Comparison of ENCODE assay signal across 16 cellular contexts in the genomic region with DNA sequence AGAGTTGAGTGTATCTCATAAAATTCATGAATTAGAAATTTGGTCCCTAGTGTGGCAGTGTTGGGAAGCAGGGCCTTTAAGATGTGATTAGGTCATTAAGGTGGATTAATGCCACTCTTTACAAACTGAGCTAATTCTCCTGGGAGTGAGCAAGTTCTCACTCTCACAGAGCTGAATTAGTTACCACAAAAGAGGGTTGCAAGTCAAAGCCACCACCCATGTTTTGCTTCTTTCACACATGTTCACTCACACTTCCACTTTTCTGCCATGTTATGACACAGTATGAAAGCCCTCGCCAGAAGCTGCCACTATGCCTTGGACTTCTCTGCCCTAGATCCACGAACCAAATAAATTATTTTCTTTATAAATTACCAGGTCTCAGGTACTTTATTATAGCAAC.
A peak's percentile ranks its signal among the peaks of the same experiment; 100 is the strongest.
DNase-seq lines count a peak whose midpoint lies in the region; ATAC-seq, FAIRE-seq and TF ChIP-seq lines count a peak whose summit lies in the region.
"Had no signal": no experiment of that assay in that cellular context is flagged by ENCODE, and none has a peak within 500 bp of the region (broad histone marks: within the 10 kb centered on the region; RNA-seq: fewer than 3 reads in every experiment).

No MANE protein-coding gene starts in this region.

- H3K4me3 ChIP-seq in GM12878 (no peak overlapping the region), dorsolateral prefrontal cortex (no peak overlapping the region)
- H3K4me3 ChIP-seq: lower lobe of right lung, testis had no signal

- H3K4me2 ChIP-seq in GM12878 (ENCODE audit: control insufficient read depth, insufficient read depth), result no peak overlapping the region

- WGBS in GM12878 (ENCODE audit: insufficient coverage, insufficient replicate concordance, low lambda C conversion rate, missing lambda C conversion rate), result 3% methylated on average over 2 of the region's 2 CpGs

- H3K27me3 ChIP-seq in GM12878 (replicated peaks in 1 of 2; ENCODE audit: control insufficient read depth in 2 of 2, insufficient read depth in 2 of 2, low read length in 1 of 2), result no peaks in the 10 kb centered on the region
- no peaks in the 10 kb centered on the region for H3K27me3 ChIP-seq in dorsolateral prefrontal cortex
- H3K27me3 ChIP-seq: testis had no signal

- CTCF ChIA-PET in GM12878 (lab: Yijun Ruan, JAX), result interaction anchor here (1.0 to 2.0 kb wide), 3 partner anchors 9 to 22 kb away, joined by 3 to 12 read pairs (median 4); no protein-coding TSS in a partner anchor

- TF ChIP-seq RAD21 in GM12878 (IDR thresholded peaks at IDR 0.05; ENCODE audit: insufficient read depth, low read depth, low read length), result no peak

- SMC1A ChIA-PET in GM12878 (lab: Charles Lee; ENCODE audit: uncharacterized antibody, unreplicated experiment), result interaction anchor here (1.0 to 2.1 kb wide), 9 partner anchors 8 to 343 kb away, joined by 3 to 9 read pairs (median 5); no protein-coding TSS in a partner anchor

- in situ Hi-C loops in GM12878 (cut with MboI), result no loop called here

- H4K20me1 ChIP-seq in GM12878 (ENCODE audit: control insufficient read depth, insufficient read depth), result no peaks in the 10 kb centered on the region

- H3K4me1 ChIP-seq in GM12878 (ENCODE audit: control insufficient read depth, insufficient read depth, low read length), result no peaks in the 10 kb centered on the region
- H3K4me1 ChIP-seq: Caco-2, lower lobe of right lung, parathyroid adenoma, testis had no signal

- TF ChIP-seq CTCF in GM12878 (IDR thresholded peaks at IDR 0.05 in 2 of 3, conservative IDR thresholded peaks at IDR 0.05 in 1 of 3; ENCODE audit: control insufficient read depth in 2 of 3, extremely low read depth in 1 of 3, insufficient read depth in 1 of 3, low read depth in 3 of 3, low read length in 3 of 3), result no peak
- no peak for TF ChIP-seq CTCF in dorsolateral prefrontal cortex (IDR thresholded peaks at IDR 0.05 in 54 of 56, conservative IDR thresholded peaks at IDR 0.05 in 2 of 56; ENCODE audit: low read depth in 1 of 56, partially characterized antibody in 56 of 56)

- BruUV-seq in GM12878 (replicated peaks; lab: Mats Ljungman, UMichigan), result no TSS peak

- FAIRE-seq in GM12878 (lab: Jason Lieb, UNC), result peak; percentile 71
- no peak for FAIRE-seq in H54 (lab: Jason Lieb, UNC)
- FAIRE-seq: endometrium had no signal

- no peak overlapping the region for H2AFZ ChIP-seq in GM12878 (ENCODE audit: control insufficient read depth, low read depth, low read length)
- H2AFZ ChIP-seq: parathyroid adenoma had no signal

- H3K79me2 ChIP-seq in GM12878 (ENCODE audit: control insufficient read depth, insufficient read depth, low read length), result no peaks in the 10 kb centered on the region
- H3K79me2 ChIP-seq: parathyroid adenoma had no signal

- RAD21 ChIA-PET in GM12878 (lab: Charles Lee; ENCODE audit: unreplicated experiment), result interaction anchor here (1.4 to 1.6 kb wide), 2 partner anchors 12 to 23 kb away, joined by 8 to 11 read pairs; no protein-coding TSS in a partner anchor

- no peak overlapping the region for H3K9ac ChIP-seq in GM12878 (ENCODE audit: control insufficient read depth, insufficient read depth, low read length)
- H3K9ac ChIP-seq: parathyroid adenoma had no signal

- TF ChIP-seq POLR2A in GM12878 (IDR thresholded peaks at IDR 0.05; ENCODE audit: low read depth, low read length), result no peak
- no peak for TF ChIP-seq POLR2A in H54 (IDR thresholded peaks at IDR 0.05; ENCODE audit: low read depth, low read length)

- intact Hi-C loops in GM12878 (cut with micrococcal nuclease; ENCODE audit: unreplicated experiment) (no loop called here), dorsolateral prefrontal cortex (cut with DNase I) (no loop called here)

- no peaks in the 10 kb centered on the region for H3K36me3 ChIP-seq in GM12878 (ENCODE audit: control insufficient read depth in 2 of 2, insufficient read depth in 2 of 2, low read length in 1 of 2)
- H3K36me3 ChIP-seq: lower lobe of right lung had no signal

- ATAC-seq in GM19035 (IDR thresholded peaks at IDR 0.05; ENCODE audit: unreplicated experiment) (peak; percentile 79), GM21786 (IDR thresholded peaks at IDR 0.05; ENCODE audit: unreplicated experiment) (peak; percentile 96), HG03159 (IDR thresholded peaks at IDR 0.05; ENCODE audit: unreplicated experiment) (peak; percentile 98), GM12878 (peak; percentile 97)
- ATAC-seq: activated T-cell treated with anti-CD3 and anti-CD28 coated beads, Interleukin-2, amount 50 U/mL, for 4 hours; lower lobe of right lung had no signal

- TF ChIP-seq EP300 in GM12878 (IDR thresholded peaks at IDR 0.05; ENCODE audit: borderline replicate concordance in 1 of 2, control insufficient read depth in 1 of 2, low read depth in 2 of 2, low read length in 2 of 2), result peak in 1 of 2 experiments; percentile 64; a peak in 2 of 4 replicates

- POLR2A ChIA-PET in GM12878 (lab: Charles Lee), result no interaction called here

- DNase-seq in GM12878 (ENCODE audit: low read depth, low spot score) (peak; percentile 52), dorsolateral prefrontal cortex (no peak), H54 (ENCODE audit: insufficient read length, low spot score) (no peak)
- no peak for DNase-seq in activated CD4-positive, alpha-beta T cell treated with anti-CD3 and anti-CD28 coated beads, Interleukin-2, amount 50 U/mL, for 4 hours
- DNase-seq: activated T-cell treated with anti-CD3 and anti-CD28 coated beads, Interleukin-2, amount 50 U/mL, for 4 hours; Caco-2; head of caudate nucleus; lower lobe of right lung; NCI-H2107; testis had no signal

- H3K27ac ChIP-seq in GM12878 (ENCODE audit: control insufficient read depth, insufficient read depth) (no peak overlapping the region), dorsolateral prefrontal cortex (no peak overlapping the region)
- H3K27ac ChIP-seq: lower lobe of right lung, parathyroid adenoma, RWPE1, testis had no signal

- no peaks in the 10 kb centered on the region for H3K9me3 ChIP-seq in GM12878 (replicated peaks; ENCODE audit: control insufficient read depth, insufficient read depth, low read length)
- H3K9me3 ChIP-seq: Caco-2, lower lobe of right lung, testis had no signal

TF ChIP-seq in GM12878, 131 proteins besides CTCF, POLR2A, EP300 and RAD21 (continues in another document):
- TF ChIP-seq LARP7 (IDR thresholded peaks at IDR 0.05) (no peak), KDM1A (IDR thresholded peaks at IDR 0.05; ENCODE audit: borderline replicate concordance) (no peak), KLF5 (IDR thresholded peaks at IDR 0.05; ENCODE audit: partially characterized antibody) (no peak), SUZ12 (IDR thresholded peaks at IDR 0.05; ENCODE audit: unreplicated experiment) (no peak), CBX3 (IDR thresholded peaks at IDR 0.05; ENCODE audit: borderline replicate concordance, low read depth) (no peak), MXI1 (IDR thresholded peaks at IDR 0.05; ENCODE audit: low read depth, low read length) (no peak), ZNF384 (IDR thresholded peaks at IDR 0.05; ENCODE audit: borderline replicate concordance, low read depth, low read length) (no peak)
- TF ChIP-seq, protein P1, sequence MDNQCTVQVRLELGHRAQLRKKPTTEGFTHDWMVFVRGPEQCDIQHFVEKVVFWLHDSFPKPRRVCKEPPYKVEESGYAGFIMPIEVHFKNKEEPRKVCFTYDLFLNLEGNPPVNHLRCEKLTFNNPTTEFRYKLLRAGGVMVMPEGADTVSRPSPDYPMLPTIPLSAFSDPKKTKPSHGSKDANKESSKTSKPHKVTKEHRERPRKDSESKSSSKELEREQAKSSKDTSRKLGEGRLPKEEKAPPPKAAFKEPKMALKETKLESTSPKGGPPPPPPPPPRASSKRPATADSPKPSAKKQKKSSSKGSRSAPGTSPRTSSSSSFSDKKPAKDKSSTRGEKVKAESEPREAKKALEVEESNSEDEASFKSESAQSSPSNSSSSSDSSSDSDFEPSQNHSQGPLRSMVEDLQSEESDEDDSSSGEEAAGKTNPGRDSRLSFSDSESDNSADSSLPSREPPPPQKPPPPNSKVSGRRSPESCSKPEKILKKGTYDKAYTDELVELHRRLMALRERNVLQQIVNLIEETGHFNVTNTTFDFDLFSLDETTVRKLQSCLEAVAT (IDR thresholded peaks at IDR 0.05), result no peak
- TF ChIP-seq, protein P2, sequence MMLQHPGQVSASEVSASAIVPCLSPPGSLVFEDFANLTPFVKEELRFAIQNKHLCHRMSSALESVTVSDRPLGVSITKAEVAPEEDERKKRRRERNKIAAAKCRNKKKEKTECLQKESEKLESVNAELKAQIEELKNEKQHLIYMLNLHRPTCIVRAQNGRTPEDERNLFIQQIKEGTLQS (IDR thresholded peaks at IDR 0.05; ENCODE audit: borderline replicate concordance, extremely low read depth, low read depth, low read length), result no peak
- TF ChIP-seq, protein P3, sequence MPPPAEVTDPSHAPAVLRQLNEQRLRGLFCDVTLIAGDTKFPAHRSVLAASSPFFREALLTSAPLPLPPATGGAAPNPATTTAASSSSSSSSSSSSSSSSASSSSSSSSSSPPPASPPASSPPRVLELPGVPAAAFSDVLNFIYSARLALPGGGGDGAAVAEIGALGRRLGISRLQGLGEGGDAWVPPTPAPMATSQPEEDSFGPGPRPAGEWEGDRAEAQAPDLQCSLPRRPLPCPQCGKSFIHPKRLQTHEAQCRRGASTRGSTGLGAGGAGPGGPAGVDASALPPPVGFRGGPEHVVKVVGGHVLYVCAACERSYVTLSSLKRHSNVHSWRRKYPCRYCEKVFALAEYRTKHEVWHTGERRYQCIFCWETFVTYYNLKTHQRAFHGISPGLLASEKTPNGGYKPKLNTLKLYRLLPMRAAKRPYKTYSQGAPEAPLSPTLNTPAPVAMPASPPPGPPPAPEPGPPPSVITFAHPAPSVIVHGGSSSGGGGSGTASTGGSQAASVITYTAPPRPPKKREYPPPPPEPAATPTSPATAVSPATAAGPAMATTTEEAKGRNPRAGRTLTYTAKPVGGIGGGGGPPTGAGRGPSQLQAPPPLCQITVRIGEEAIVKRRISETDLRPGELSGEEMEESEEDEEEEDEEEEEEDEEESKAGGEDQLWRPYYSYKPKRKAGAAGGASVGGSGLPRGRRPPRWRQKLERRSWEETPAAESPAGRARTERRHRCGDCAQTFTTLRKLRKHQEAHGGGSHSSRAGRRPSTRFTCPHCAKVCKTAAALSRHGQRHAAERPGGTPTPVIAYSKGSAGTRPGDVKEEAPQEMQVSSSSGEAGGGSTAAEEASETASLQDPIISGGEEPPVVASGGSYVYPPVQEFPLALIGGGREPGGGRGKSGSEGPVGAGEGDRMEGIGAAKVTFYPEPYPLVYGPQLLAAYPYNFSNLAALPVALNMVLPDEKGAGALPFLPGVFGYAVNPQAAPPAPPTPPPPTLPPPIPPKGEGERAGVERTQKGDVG (CRISPR knock-in tag; IDR thresholded peaks at IDR 0.05), result no peak
- TF ChIP-seq, protein P4, sequence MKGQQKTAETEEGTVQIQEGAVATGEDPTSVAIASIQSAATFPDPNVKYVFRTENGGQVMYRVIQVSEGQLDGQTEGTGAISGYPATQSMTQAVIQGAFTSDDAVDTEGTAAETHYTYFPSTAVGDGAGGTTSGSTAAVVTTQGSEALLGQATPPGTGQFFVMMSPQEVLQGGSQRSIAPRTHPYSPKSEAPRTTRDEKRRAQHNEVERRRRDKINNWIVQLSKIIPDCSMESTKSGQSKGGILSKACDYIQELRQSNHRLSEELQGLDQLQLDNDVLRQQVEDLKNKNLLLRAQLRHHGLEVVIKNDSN (IDR thresholded peaks at IDR 0.05; ENCODE audit: borderline replicate concordance, extremely low read length, insufficient read depth, low read depth, low read length), result no peak
